Comparison of ENCODE assay signal across 22 cellular contexts in the genomic region with DNA sequence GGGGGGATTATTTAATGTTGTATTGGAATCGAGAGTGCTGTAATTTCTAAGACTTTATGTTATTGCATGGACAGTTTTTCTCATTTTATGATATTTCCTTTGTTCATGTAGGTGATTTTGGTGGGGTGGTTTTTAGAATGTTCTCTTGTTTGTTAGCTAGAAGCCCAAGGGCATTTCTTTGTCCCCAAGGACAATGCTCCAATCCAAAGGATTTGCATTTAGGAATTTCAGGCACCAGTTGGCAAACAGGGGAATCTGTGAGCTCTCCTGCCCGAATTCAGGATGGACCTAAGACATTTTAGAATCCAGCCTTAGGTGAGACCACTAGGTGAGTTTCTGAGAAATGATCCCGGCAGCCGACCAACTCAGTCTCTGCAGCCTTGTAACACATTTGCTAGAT.
"Had no signal": no experiment of that assay in that cellular context is flagged by ENCODE, and none has a peak within 500 bp of the region (broad histone marks: within the 10 kb centered on the region; RNA-seq: fewer than 3 reads in every experiment).

No MANE protein-coding gene starts in this region.

- H3K9me3 Mint-ChIP-seq: activated CD8-positive, alpha-beta T cell treated with anti-CD3 and anti-CD28 coated beads for 36 hours; effector memory CD8-positive, alpha-beta T cell had no signal

- H3K27ac Mint-ChIP-seq: activated B cell treated with CpG ODN at 0.5 μM for 24 hours; activated CD8-positive, alpha-beta T cell treated with anti-CD3 and anti-CD28 coated beads for 36 hours; activated T-helper 17 cell treated with anti-CD3 and anti-CD28 coated beads, Interleukin-2, amount 50 U/mL, for 72 hours; effector memory CD8-positive, alpha-beta T cell; mesothelial cell of epicardium; naive B cell had no signal

- H3K4me3 ChIP-seq: gastrocnemius medialis, hepatocyte, suprapubic skin, tibial nerve had no signal

- H3K4me3 Mint-ChIP-seq: activated B cell treated with CpG ODN at 0.5 μM for 24 hours; activated CD8-positive, alpha-beta T cell treated with anti-CD3 and anti-CD28 coated beads for 36 hours; activated T-cell treated with anti-CD3 and anti-CD28 coated beads, Interleukin-2, amount 50 U/mL, for 4 hours; activated T-helper 17 cell treated with anti-CD3 and anti-CD28 coated beads, Interleukin-2, amount 50 U/mL, for 72 hours; effector memory CD8-positive, alpha-beta T cell; mesothelial cell of epicardium; naive B cell had no signal

- H3K9me3 ChIP-seq: gastrocnemius medialis, suprapubic skin, tibial nerve had no signal

- H3K36me3 Mint-ChIP-seq: mesothelial cell of epicardium had no signal

- H3K4me2 ChIP-seq: hepatocyte had no signal

- H3K4me1 ChIP-seq: gastrocnemius medialis, suprapubic skin had no signal

- H3K27ac ChIP-seq: gastrocnemius medialis, hepatocyte, suprapubic skin, tibial nerve had no signal

- H3K27me3 ChIP-seq: gastrocnemius medialis, hepatocyte, suprapubic skin, tibial nerve had no signal

- DNase-seq: activated B cell treated with CpG ODN at 0.5 μM for 24 hours; activated CD4-positive, alpha-beta T cell treated with anti-CD3 and anti-CD28 coated beads, Interleukin-2, amount 50 U/mL, for 1 hour; activated CD8-positive, alpha-beta T cell treated with anti-CD3 and anti-CD28 coated beads for 36 hours; activated gamma-delta T cell treated with Interleukin-2 at 50 U/mL for 16 hours; activated naive CD4-positive, alpha-beta T cell treated with anti-CD3 and anti-CD28 coated beads, Interleukin-2, amount 50 U/mL, for 16 hours; activated T-cell treated with anti-CD3 and anti-CD28 coated beads, Interleukin-2, amount 50 U/mL, for 4 hours; amniotic stem cell; caudate nucleus; cortex of kidney; effector memory CD8-positive, alpha-beta T cell; erythroblast; gastrocnemius medialis; left colon; mammary epithelial cell; naive B cell; occipital lobe; stimulated activated naive CD4-positive, alpha-beta T cell had no signal

- H3K36me3 ChIP-seq: gastrocnemius medialis, suprapubic skin, tibial nerve had no signal

- H3K27me3 Mint-ChIP-seq: activated B cell treated with CpG ODN at 0.5 μM for 24 hours; activated CD8-positive, alpha-beta T cell treated with anti-CD3 and anti-CD28 coated beads for 36 hours; activated T-helper 17 cell treated with anti-CD3 and anti-CD28 coated beads, Interleukin-2, amount 50 U/mL, for 72 hours; effector memory CD8-positive, alpha-beta T cell; naive B cell had no signal
